ENCODE assay signal across 22 cellular contexts in genomic region chr2:218277921-218278320, GRCh38. TPM values are rescaled to one million over a fixed set of nuclear protein-coding genes. Genes with fewer than 3 reads are reported as not detected.
A peak's percentile ranks its signal among the peaks of the same experiment; 100 is the strongest.
DNase-seq lines count a peak whose midpoint lies in the region; ATAC-seq and TF ChIP-seq lines count a peak whose summit lies in the region.
"Had no signal": no experiment of that assay in that cellular context is flagged by ENCODE, and none has a peak within 500 bp of the region (broad histone marks: within the 10 kb centered on the region; RNA-seq: fewer than 3 reads in every experiment).

No MANE protein-coding gene starts in this region.

- WGBS in suprapubic skin = 68% methylated on average over 7 of the region's 7 CpGs

- H3K27ac Mint-ChIP-seq in CD8-positive, alpha-beta memory T cell = peak overlapping the region in 5 of 8 donors; percentile 12 to 90 (median 75)
- H3K27ac Mint-ChIP-seq in activated T-helper 17 cell treated with anti-CD3 and anti-CD28 coated beads, Interleukin-2, amount 50 U/mL, for 72 hours = peak overlapping the region; percentile 72
- peak overlapping the region in 4 of 9 donors; percentile 22 to 82 (median 63) for H3K27ac Mint-ChIP-seq in naive thymus-derived CD4-positive, alpha-beta T cell
- H3K27ac Mint-ChIP-seq: IgD-negative memory B cell, WTC11 had no signal

- no peak for ATAC-seq in activated T-helper 17 cell treated with anti-CD3 and anti-CD28 coated beads, Interleukin-2, amount 50 U/mL, for 72 hours (replicated peaks)
- ATAC-seq in naive thymus-derived CD4-positive, alpha-beta T cell = no peak
- ATAC-seq in HG03342 (IDR thresholded peaks at IDR 0.05; ENCODE audit: unreplicated experiment) = no peak
- ATAC-seq in HG02571 (IDR thresholded peaks at IDR 0.05; ENCODE audit: unreplicated experiment) = no peak
- ATAC-seq: WTC11 had no signal

- POLR2A ChIA-PET in CD8-positive, alpha-beta memory T cell (lab: Charles Lee) = no interaction called here
- POLR2A ChIA-PET in naive thymus-derived CD4-positive, alpha-beta T cell (lab: Charles Lee) = interaction anchor here (1.0 to 9.0 kb wide), 2 partner anchors 7 to 61 kb away, joined by 3 to 125 read pairs; partner anchors contain the start of gene ARPC2

- H3K36me3 ChIP-seq in CD8-positive, alpha-beta memory T cell (ENCODE audit: insufficient read depth, low read length) = peaks cover 84% of the 10 kb centered on the region
- H3K36me3 ChIP-seq in naive thymus-derived CD4-positive, alpha-beta T cell (ENCODE audit: control insufficient read depth in 2 of 3, insufficient read depth in 3 of 3, low read length in 3 of 3) = peaks cover 25 to 93% (median 45%) of the 10 kb centered on the region in 3 experiments
- peaks cover 84% of the 10 kb centered on the region for H3K36me3 ChIP-seq in suprapubic skin

- H3K36me3 Mint-ChIP-seq in CD8-positive, alpha-beta memory T cell = peaks cover 3 to 83% (median 22%) of the 10 kb centered on the region in 3 donors
- peaks cover 87% of the 10 kb centered on the region for H3K36me3 Mint-ChIP-seq in activated T-helper 17 cell treated with anti-CD3 and anti-CD28 coated beads, Interleukin-2, amount 50 U/mL, for 72 hours (ENCODE audit: low read depth)
- peaks cover 4 to 34% (median 11%) of the 10 kb centered on the region in 5 donors for H3K36me3 Mint-ChIP-seq in naive thymus-derived CD4-positive, alpha-beta T cell
- H3K36me3 Mint-ChIP-seq: IgD-negative memory B cell had no signal

- TF ChIP-seq POLR2A in suprapubic skin (IDR thresholded peaks at IDR 0.05) = no peak

- peaks cover 3% of the 10 kb centered on the region for H3K4me1 ChIP-seq in CD8-positive, alpha-beta memory T cell (ENCODE audit: insufficient read depth, low read length)
- peaks cover 3 to 5% of the 10 kb centered on the region in 2 donors for H3K4me1 ChIP-seq in naive thymus-derived CD4-positive, alpha-beta T cell (ENCODE audit: control insufficient read depth in 2 of 2, insufficient read depth in 2 of 2, low read length in 2 of 2)
- H3K4me1 ChIP-seq in suprapubic skin = peaks cover 57% of the 10 kb centered on the region

- H3K4me1 Mint-ChIP-seq in CD8-positive, alpha-beta memory T cell = peaks cover 11 to 41% (median 17%) of the 10 kb centered on the region in 3 donors
- H3K4me1 Mint-ChIP-seq in activated T-helper 17 cell treated with anti-CD3 and anti-CD28 coated beads, Interleukin-2, amount 50 U/mL, for 72 hours = peaks cover 10% of the 10 kb centered on the region
- peaks cover 7 to 26% (median 15%) of the 10 kb centered on the region in 7 donors for H3K4me1 Mint-ChIP-seq in naive thymus-derived CD4-positive, alpha-beta T cell
- H3K4me1 Mint-ChIP-seq: WTC11 had no signal

- H3K9me3 ChIP-seq in CD8-positive, alpha-beta memory T cell (ENCODE audit: low read length) = no peaks in the 10 kb centered on the region
- H3K9me3 ChIP-seq in naive thymus-derived CD4-positive, alpha-beta T cell (ENCODE audit: control insufficient read depth in 2 of 3, low read length in 3 of 3) = no peaks in the 10 kb centered on the region
- H3K9me3 ChIP-seq in suprapubic skin = no peaks in the 10 kb centered on the region

- H3K27ac ChIP-seq in CD8-positive, alpha-beta memory T cell (ENCODE audit: low read depth, low read length) = no peak overlapping the region
- peak overlapping the region; percentile 3 for H3K27ac ChIP-seq in naive thymus-derived CD4-positive, alpha-beta T cell (ENCODE audit: low read depth, low read length)
- H3K27ac ChIP-seq in suprapubic skin = peak overlapping the region; percentile 2

- no peaks in the 10 kb centered on the region for H3K27me3 ChIP-seq in CD8-positive, alpha-beta memory T cell (ENCODE audit: insufficient read depth, low read length, poor library complexity, severe bottlenecking)
- H3K27me3 ChIP-seq in naive thymus-derived CD4-positive, alpha-beta T cell (ENCODE audit: control insufficient read depth in 2 of 2, insufficient read depth in 2 of 2, low read length in 2 of 2) = no peaks in the 10 kb centered on the region
- no peaks in the 10 kb centered on the region for H3K27me3 ChIP-seq in suprapubic skin

- CTCF ChIA-PET in CD8-positive, alpha-beta memory T cell (lab: Charles Lee) = interaction anchor here (2.2 kb wide), 1 partner anchor 13 kb away, joined by 8 read pairs; no protein-coding TSS in a partner anchor
- CTCF ChIA-PET in naive thymus-derived CD4-positive, alpha-beta T cell (lab: Charles Lee) = interaction anchor here (9.4 kb wide), 1 partner anchor 13 kb away, joined by 188 read pairs; the partner anchor contains the start of gene TMBIM1

- no peak for DNase-seq in CD8-positive, alpha-beta memory T cell
- no peak for DNase-seq in naive thymus-derived CD4-positive, alpha-beta T cell
- DNase-seq in suprapubic skin (ENCODE audit: low spot score in 2 of 2) (no peak), NAMALWA (ENCODE audit: low spot score) (no peak)
- DNase-seq: activated naive CD4-positive, alpha-beta T cell treated with Interleukin-2 at 50 U/mL for 16 hours; amygdala; DMS53; head of caudate nucleus; mammary epithelial cell; NCI-H2029 treated with DMSO at 0.1 percent for 48 hours; NCI-H2227 treated with DMSO at 0.1 percent for 48 hours; NCI-H774; nucleus accumbens; small intestine; stimulated activated CD4-positive, alpha-beta T cell treated with anti-CD3 and anti-CD28 coated beads, Interleukin-2, amount 100 ng/mL, for 24 hours; T1000 had no signal

- no peak for TF ChIP-seq EP300 in suprapubic skin (IDR thresholded peaks at IDR 0.05)

- TF ChIP-seq CTCF in suprapubic skin (IDR thresholded peaks at IDR 0.05) = no peak

- H3K27me3 Mint-ChIP-seq in CD8-positive, alpha-beta memory T cell = no peaks in the 10 kb centered on the region
- H3K27me3 Mint-ChIP-seq in activated T-helper 17 cell treated with anti-CD3 and anti-CD28 coated beads, Interleukin-2, amount 50 U/mL, for 72 hours = no peaks in the 10 kb centered on the region
- no peaks in the 10 kb centered on the region for H3K27me3 Mint-ChIP-seq in naive thymus-derived CD4-positive, alpha-beta T cell
- H3K27me3 Mint-ChIP-seq: IgD-negative memory B cell had no signal

- intact Hi-C loops in naive thymus-derived CD4-positive, alpha-beta T cell (cut with micrococcal nuclease) = loop anchor here in 1 of 2 donors (10.0 kb wide), 1 partner anchor 1217 kb away; the partner anchor contains the start of gene GMPPA

- no peaks in the 10 kb centered on the region for H3K9me3 Mint-ChIP-seq in CD8-positive, alpha-beta memory T cell
- H3K9me3 Mint-ChIP-seq in activated T-helper 17 cell treated with anti-CD3 and anti-CD28 coated beads, Interleukin-2, amount 50 U/mL, for 72 hours = no peaks in the 10 kb centered on the region
- H3K9me3 Mint-ChIP-seq in naive thymus-derived CD4-positive, alpha-beta T cell = no peaks in the 10 kb centered on the region
- H3K9me3 Mint-ChIP-seq: IgD-negative memory B cell, WTC11 had no signal

- no peak overlapping the region for H3K4me3 Mint-ChIP-seq in CD8-positive, alpha-beta memory T cell
- H3K4me3 Mint-ChIP-seq in activated T-helper 17 cell treated with anti-CD3 and anti-CD28 coated beads, Interleukin-2, amount 50 U/mL, for 72 hours = no peak overlapping the region
- no peak overlapping the region for H3K4me3 Mint-ChIP-seq in naive thymus-derived CD4-positive, alpha-beta T cell
- H3K4me3 Mint-ChIP-seq: IgD-negative memory B cell, WTC11 had no signal

- no peak overlapping the region for H3K4me3 ChIP-seq in CD8-positive, alpha-beta memory T cell (ENCODE audit: low read length)
- no peak overlapping the region for H3K4me3 ChIP-seq in naive thymus-derived CD4-positive, alpha-beta T cell (ENCODE audit: low read length)
- H3K4me3 ChIP-seq in suprapubic skin = no peak overlapping the region

RNA-seq across cellular contexts. Expression of gene PNKD, which starts 7.6 kb away (rescaled TPM):
- 10 to 100 TPM; 26.8 to 31.6 TPM for total RNA-seq in CD8-positive, alpha-beta memory T cell
- 111 TPM for polyA plus RNA-seq in CD8-positive, alpha-beta memory T cell
- 10 to 100 TPM; 21.1 to 30.9 TPM for total RNA-seq in activated T-helper 17 cell treated with anti-CD3 and anti-CD28 coated beads, Interleukin-2, amount 50 U/mL, for 72 hours
- 10 to 100 TPM; 18.5 to 38.4 (median 25.2) TPM for total RNA-seq in naive thymus-derived CD4-positive, alpha-beta T cell
- 100 to 1,000 TPM in 1 of 2 donors, 10 to 100 TPM in 1; 92.2 to 108 TPM for polyA plus RNA-seq in naive thymus-derived CD4-positive, alpha-beta T cell
- 10 to 100 TPM; 33.4 to 66.4 (median 49.4) TPM for total RNA-seq in suprapubic skin

RNA-seq across cellular contexts. Expression of gene AAMP, which starts 8.0 kb away (rescaled TPM):
- 10 to 100 TPM; 94.8 to 95.2 TPM for total RNA-seq in CD8-positive, alpha-beta memory T cell
- polyA plus RNA-seq in CD8-positive, alpha-beta memory T cell = 86.1 TPM
- 10 to 100 TPM; 60.0 to 77.5 TPM for total RNA-seq in activated T-helper 17 cell treated with anti-CD3 and anti-CD28 coated beads, Interleukin-2, amount 50 U/mL, for 72 hours
- total RNA-seq in naive thymus-derived CD4-positive, alpha-beta T cell = 10 to 100 TPM; 54.1 to 67.0 (median 61.2) TPM
- 100 to 1,000 TPM in 1 of 2 donors, 10 to 100 TPM in 1; 98.6 to 108 TPM for polyA plus RNA-seq in naive thymus-derived CD4-positive, alpha-beta T cell
- total RNA-seq in suprapubic skin = 100 to 1,000 TPM; 103 to 154 (median 144) TPM

RNA-seq across cellular contexts. Expression of gene TMBIM1, which starts 14.4 kb away (rescaled TPM):
- 10 to 100 TPM; 82.3 to 92.3 TPM for total RNA-seq in CD8-positive, alpha-beta memory T cell
- polyA plus RNA-seq in CD8-positive, alpha-beta memory T cell = 149 TPM
- 10 to 100 TPM; 50.9 to 62.0 TPM for total RNA-seq in activated T-helper 17 cell treated with anti-CD3 and anti-CD28 coated beads, Interleukin-2, amount 50 U/mL, for 72 hours
- 100 to 1,000 TPM in 2 of 5 experiments, 10 to 100 TPM in 3; 51.7 to 112 (median 83.8) TPM for total RNA-seq in naive thymus-derived CD4-positive, alpha-beta T cell
- polyA plus RNA-seq in naive thymus-derived CD4-positive, alpha-beta T cell = 100 to 1,000 TPM in 1 of 2 donors, 10 to 100 TPM in 1; 92.4 to 115 TPM
- total RNA-seq in suprapubic skin = 100 to 1,000 TPM; 234 to 370 (median 319) TPM

RNA-seq across cellular contexts. Expression of gene GPBAR1, which starts 17.1 kb away (rescaled TPM):
- under 1 TPM; 0.51 to 0.72 TPM for total RNA-seq in CD8-positive, alpha-beta memory T cell
- not detected for polyA plus RNA-seq in CD8-positive, alpha-beta memory T cell
- total RNA-seq in activated T-helper 17 cell treated with anti-CD3 and anti-CD28 coated beads, Interleukin-2, amount 50 U/mL, for 72 hours = 1 to 10 TPM; 1.3 to 1.4 TPM
- 10 to 100 TPM in 1 of 5 experiments, 1 to 10 TPM in 3, under 1 TPM in 1; 0.80 to 12.9 (median 1.9) TPM for total RNA-seq in naive thymus-derived CD4-positive, alpha-beta T cell
- polyA plus RNA-seq in naive thymus-derived CD4-positive, alpha-beta T cell = under 1 TPM; 0.15 to 0.27 TPM
- total RNA-seq in suprapubic skin = 1 to 10 TPM in 2 of 4 donors, under 1 TPM in 1, not detected in 1; 0.98 to 2.0 (median 1.6) TPM
- total RNA-seq: dermis microvascular lymphatic vessel endothelial cell had no signal
